In genomic region chr3:58179235-58180098, GRCh38 we compare ENCODE assay signal across 2 cellular contexts.
TF ChIP-seq lines count a peak whose summit lies in the region.

No MANE protein-coding gene starts in this region.

TF ChIP-seq in A549, 52 proteins besides CTCF, POLR2A, EP300 and RAD21:
- TF ChIP-seq RFX5 (IDR thresholded peaks at IDR 0.05): no peak
- TF ChIP-seq BCL3 (IDR thresholded peaks at IDR 0.05): no peak
- no peak for TF ChIP-seq NR3C1 (IDR thresholded peaks at IDR 0.05)
- no peak for TF ChIP-seq JUNB (IDR thresholded peaks at IDR 0.05)
- peak; percentile 58; the same call in 1 of the 2 replicates for TF ChIP-seq POLR2AphosphoS2 (conservative IDR thresholded peaks at IDR 0.05; ENCODE audit: low read length)

TF ChIP-seq in HepG2, 621 proteins besides CTCF, POLR2A, EP300 and RAD21:
- TF ChIP-seq ZSCAN31 (CRISPR knock-in tag; IDR thresholded peaks at IDR 0.05; ENCODE audit: low read depth): no peak
- no peak for TF ChIP-seq ZNF143 (CRISPR knock-in tag; IDR thresholded peaks at IDR 0.05)
- TF ChIP-seq ATF7-NPFF (CRISPR knock-in tag; IDR thresholded peaks at IDR 0.05; ENCODE audit: low read depth): no peak
- no peak for TF ChIP-seq ZNF646 (CRISPR knock-in tag; IDR thresholded peaks at IDR 0.05)
- no peak for TF ChIP-seq HMG20B (CRISPR knock-in tag; conservative IDR thresholded peaks at IDR 0.05)
- peak; percentile 94 for TF ChIP-seq ZNF263 (CRISPR knock-in tag; IDR thresholded peaks at IDR 0.05)
- TF ChIP-seq BCL3 (CRISPR knock-in tag; IDR thresholded peaks at IDR 0.05): 0 out of 2 replicates have a peak, but pooled peaks have one; percentile 41
- TF ChIP-seq SP2 (CRISPR knock-in tag; IDR thresholded peaks at IDR 0.05): no peak
- TF ChIP-seq SETDB1 (CRISPR knock-in tag; IDR thresholded peaks at IDR 0.05; ENCODE audit: borderline replicate concordance): no peak
- TF ChIP-seq ZSCAN25 (CRISPR knock-in tag; IDR thresholded peaks at IDR 0.05): 0 out of 2 replicates have a peak, but pooled peaks have one; percentile 27
- TF ChIP-seq ZNF652 (CRISPR knock-in tag; IDR thresholded peaks at IDR 0.05; ENCODE audit: borderline replicate concordance, low read depth): peak; percentile 45; the same call in 1 of the 2 replicates
- peak; percentile 79 for TF ChIP-seq ZKSCAN1 (IDR thresholded peaks at IDR 0.05; ENCODE audit: low read length)
- no peak for TF ChIP-seq ZBTB3 (CRISPR knock-in tag; IDR thresholded peaks at IDR 0.05; ENCODE audit: borderline replicate concordance, low read depth)
- TF ChIP-seq ZKSCAN5 (CRISPR knock-in tag; IDR thresholded peaks at IDR 0.05): no peak
- 0 out of 2 replicates have a peak, but pooled peaks have one; percentile 21 for TF ChIP-seq CSRNP1 (CRISPR knock-in tag; IDR thresholded peaks at IDR 0.05)
